8 cellular contexts compared by ENCODE assay signal in genomic region chr16:27795992-27796614, GRCh38.
DNase-seq lines count a peak whose midpoint lies in the region; ATAC-seq and TF ChIP-seq lines count a peak whose summit lies in the region.

No MANE protein-coding gene starts in this region.

- no peak overlapping the region for H3K4me2 ChIP-seq in H9 (ENCODE audit: insufficient read depth, insufficient read length, low read length)

- H4K91ac ChIP-seq in H9 (ENCODE audit: insufficient read length, low read depth, low read length): no peak overlapping the region

- H4K5ac ChIP-seq in H9 (ENCODE audit: insufficient read length, low read depth, low read length): no peak overlapping the region

- H2BK15ac ChIP-seq in H9 (ENCODE audit: low read depth, low read length): no peak overlapping the region

- H3K9me3 ChIP-seq in H9 (ENCODE audit: control insufficient read depth, low read depth, low read length): no peaks in the 10 kb centered on the region
- no peaks in the 10 kb centered on the region for H3K9me3 ChIP-seq in vagina

- no peaks in the 10 kb centered on the region for H3K4me1 Mint-ChIP-seq in H9
- H3K4me1 Mint-ChIP-seq in neural crest cell: no peaks in the 10 kb centered on the region

- H3K4me1 ChIP-seq in H9 (ENCODE audit: insufficient read depth, low read length) (no peaks in the 10 kb centered on the region), vagina (no peaks in the 10 kb centered on the region)

- H3K9ac ChIP-seq in H9 (ENCODE audit: extremely low read depth, insufficient read length, low read length): no peak overlapping the region

- no peak overlapping the region for H4K8ac ChIP-seq in H9 (replicated peaks; ENCODE audit: insufficient read length, low read depth, low read length)

- H2BK12ac ChIP-seq in H9 (ENCODE audit: insufficient read length, low read depth, low read length): no peak overlapping the region

- H3K14ac ChIP-seq in H9 (ENCODE audit: insufficient read depth, low read length): no peak overlapping the region

- H3K36me3 Mint-ChIP-seq in H9 (ENCODE audit: insufficient read depth in 1 of 3, low read depth in 3 of 3) (no peaks in the 10 kb centered on the region), neural crest cell (ENCODE audit: low read depth) (no peaks in the 10 kb centered on the region)

- H3K9me3 Mint-ChIP-seq in H9 (no peaks in the 10 kb centered on the region), neural crest cell (no peaks in the 10 kb centered on the region)

- no peak overlapping the region for H2BK120ac ChIP-seq in H9 (ENCODE audit: low read depth, low read length, poor library complexity, severe bottlenecking)

- H3K27me3 ChIP-seq in H9 (ENCODE audit: insufficient read depth, low read length) (no peaks in the 10 kb centered on the region), vagina (no peaks in the 10 kb centered on the region)

- H3K18ac ChIP-seq in H9 (ENCODE audit: insufficient read length, low read depth, low read length): no peak overlapping the region

- no peaks in the 10 kb centered on the region for H4K20me1 ChIP-seq in H9 (ENCODE audit: control insufficient read depth, insufficient read depth, insufficient read length)

- H2BK5ac ChIP-seq in H9 (ENCODE audit: insufficient read length, low read length): no peak overlapping the region

- DNase-seq in H9: peak; percentile 74
- peak; percentile 19 for DNase-seq in NOMO-1 treated with DMSO at 0.1 percent for 48 hours (lab: John Stamatoyannopoulos, UW; ENCODE audit: unreplicated experiment)
- peak; percentile 55 for DNase-seq in dermis blood vessel endothelial cell
- DNase-seq in neural crest cell (ENCODE audit: low read depth, low spot score): peak; percentile 72
- DNase-seq in vagina (ENCODE audit: extremely low spot score in 2 of 2): no peak
- DNase-seq in DMS153 (lab: John Stamatoyannopoulos, UW): no peak

- no peak overlapping the region for H3K23ac ChIP-seq in H9 (ENCODE audit: insufficient read length, low read depth, low read length)

- no peaks in the 10 kb centered on the region for H3K23me2 ChIP-seq in H9 (ENCODE audit: insufficient read length, low read depth, low read length, poor library complexity, severe bottlenecking)

- no peak overlapping the region for H3K4me3 ChIP-seq in vagina

- no peak overlapping the region for H3K56ac ChIP-seq in H9 (ENCODE audit: insufficient read length, low read depth, low read length)

- TF ChIP-seq CTCF in H9 (conservative IDR thresholded peaks at IDR 0.05) (no peak), neural crest cell (conservative IDR thresholded peaks at IDR 0.05) (no peak), vagina (IDR thresholded peaks at IDR 0.05) (no peak)

- H2AFZ ChIP-seq in H9 (ENCODE audit: low read length): no peak overlapping the region

- H3K27me3 Mint-ChIP-seq in H9 (ENCODE audit: low read depth) (peaks cover 7% of the 10 kb centered on the region), neural crest cell (ENCODE audit: low read depth) (peaks cover 26% of the 10 kb centered on the region)

- H3K36me3 ChIP-seq in vagina: no peaks in the 10 kb centered on the region

- no peaks in the 10 kb centered on the region for H3K79me2 ChIP-seq in H9 (ENCODE audit: insufficient read depth, low read length)

- no peak overlapping the region for H3T11ph ChIP-seq in H9 (ENCODE audit: low read length)

- ATAC-seq in HG03280 (IDR thresholded peaks at IDR 0.05; ENCODE audit: unreplicated experiment) (no peak), GM21786 (IDR thresholded peaks at IDR 0.05; ENCODE audit: unreplicated experiment) (no peak)

- H3K27ac Mint-ChIP-seq in H9 (no peak overlapping the region), neural crest cell (ENCODE audit: unreplicated experiment) (no peak overlapping the region)

- intact Hi-C loops in vagina (cut with DNase I): no loop called here

- H3K4me3 Mint-ChIP-seq in H9 (no peak overlapping the region; a peak in 1 of 5 replicates), neural crest cell (no peak overlapping the region)

- no peak overlapping the region for H2AK5ac ChIP-seq in H9 (ENCODE audit: insufficient read length, low read length)

- H3K27ac ChIP-seq in H9 (ENCODE audit: insufficient read length, low read depth, low read length) (no peak overlapping the region), vagina (no peak overlapping the region)

- H3K4ac ChIP-seq in H9 (ENCODE audit: low read depth, low read length): no peak overlapping the region

- TF ChIP-seq POLR2A in vagina (IDR thresholded peaks at IDR 0.05): no peak

- H3K79me1 ChIP-seq in H9 (ENCODE audit: insufficient read depth, low read depth, low read length, poor library complexity, severe bottlenecking): no peaks in the 10 kb centered on the region

- no peak overlapping the region for H2BK20ac ChIP-seq in H9 (ENCODE audit: low read depth, low read length, poor library complexity, severe bottlenecking)

- WGBS in H9 (ENCODE audit: extremely low coverage, insufficient read length, low lambda C conversion rate): no CpG with 5 or more reads among the region's 11 CpGs

Comparison
In these comparisons a context has a peak if more than half of its experiments do, and no peak if none do; other contexts are left out.
1. DNase-seq: peak in H9 (single experiment), NOMO-1 treated with DMSO at 0.1 percent for 48 hours (single experiment), dermis blood vessel endothelial cell (single experiment) and neural crest cell (single experiment); none in vagina (0 of 2) and DMS153 (single experiment).